In the genomic region with DNA sequence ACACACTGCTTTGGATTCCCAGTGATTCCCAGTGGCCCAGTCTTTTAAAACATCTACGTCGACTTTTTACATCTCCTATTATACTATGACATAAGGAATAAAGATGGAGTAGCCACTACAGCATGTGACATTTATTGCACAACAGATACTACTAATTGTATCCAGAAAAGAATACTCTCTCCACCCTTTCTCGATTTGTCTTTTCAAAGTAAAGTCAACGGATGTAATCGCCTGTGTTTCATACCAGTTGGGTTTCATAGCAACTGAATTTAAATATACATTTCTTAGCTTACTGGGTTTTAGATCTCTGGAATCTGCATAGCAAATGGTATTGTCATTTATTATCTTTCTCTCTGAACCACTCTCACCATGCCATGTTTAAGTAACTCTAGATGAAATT, we compare ENCODE assay signal across 22 cellular contexts.
DNase-seq lines count a peak whose midpoint lies in the region; TF ChIP-seq lines count a peak whose summit lies in the region.
"Had no signal": no experiment of that assay in that cellular context is flagged by ENCODE, and none has a peak within 500 bp of the region (broad histone marks: within the 10 kb centered on the region; RNA-seq: fewer than 3 reads in every experiment).

No MANE protein-coding gene starts in this region.

- H2BK5ac ChIP-seq in mesenchymal stem cell (ENCODE audit: low read depth, low read length, poor library complexity, severe bottlenecking), result no peak overlapping the region

- H2BK120ac ChIP-seq in mesenchymal stem cell (ENCODE audit: low read depth, low read length), result no peak overlapping the region

- no peak overlapping the region for H4K8ac ChIP-seq in mesenchymal stem cell (ENCODE audit: low read length)

- H3K36me3 Mint-ChIP-seq in type B pancreatic cell, result no peaks in the 10 kb centered on the region

- WGBS in mesenchymal stem cell, result 90% methylated on average over 3 of the region's 5 CpGs
- 91% methylated on average over 5 of the region's 5 CpGs for WGBS in smooth muscle cell (ENCODE audit: low lambda C conversion rate)

- peaks cover 30% of the 10 kb centered on the region for H3K4me1 Mint-ChIP-seq in type B pancreatic cell (ENCODE audit: unreplicated experiment)
- H3K4me1 Mint-ChIP-seq: B cell had no signal

- no peak overlapping the region for H3K27ac ChIP-seq in mesenchymal stem cell (ENCODE audit: low read length, poor library complexity, severe bottlenecking)
- peak overlapping the region; percentile 22 for H3K27ac ChIP-seq in smooth muscle cell (ENCODE audit: low read depth)
- H3K27ac ChIP-seq: KMS-11, RWPE1 had no signal

- H4K91ac ChIP-seq in mesenchymal stem cell (ENCODE audit: low read length), result no peak overlapping the region

- H3K36me3 ChIP-seq in mesenchymal stem cell (ENCODE audit: control insufficient read depth in 1 of 2, insufficient read depth in 2 of 2, low read depth in 1 of 2, low read length in 2 of 2), result no peaks in the 10 kb centered on the region
- H3K36me3 ChIP-seq in smooth muscle cell (ENCODE audit: low read depth), result no peaks in the 10 kb centered on the region

- no peaks in the 10 kb centered on the region for H3K27me3 Mint-ChIP-seq in type B pancreatic cell

- no peak for TF ChIP-seq CTCF in smooth muscle cell (IDR thresholded peaks at IDR 0.05; ENCODE audit: borderline replicate concordance, insufficient read depth, poor library complexity, severe bottlenecking)
- TF ChIP-seq CTCF in type B pancreatic cell (conservative IDR thresholded peaks at IDR 0.05), result no peak

- no peak overlapping the region for H2BK12ac ChIP-seq in mesenchymal stem cell (ENCODE audit: low read length in 2 of 2)

- no peak overlapping the region for H3K18ac ChIP-seq in mesenchymal stem cell (ENCODE audit: low read depth in 1 of 2, low read length in 2 of 2)

- H3K4me1 ChIP-seq in mesenchymal stem cell (ENCODE audit: control insufficient read depth, insufficient read depth, low read depth, low read length) (peaks cover 1% of the 10 kb centered on the region), smooth muscle cell (ENCODE audit: low read depth) (peaks cover 24% of the 10 kb centered on the region)

- no peak overlapping the region for H3K23ac ChIP-seq in mesenchymal stem cell (ENCODE audit: low read length in 2 of 2)

- H3K27me3 ChIP-seq in mesenchymal stem cell (ENCODE audit: control insufficient read depth in 1 of 2, insufficient read depth in 1 of 2, low read length in 2 of 2) (no peaks in the 10 kb centered on the region), smooth muscle cell (ENCODE audit: low read depth) (no peaks in the 10 kb centered on the region)

- H3F3A ChIP-seq in smooth muscle cell (ENCODE audit: low read depth), result peaks cover 20% of the 10 kb centered on the region

- H2BK15ac ChIP-seq in mesenchymal stem cell (ENCODE audit: low read depth, poor library complexity, severe bottlenecking), result no peak overlapping the region

- no peak overlapping the region for H3K14ac ChIP-seq in mesenchymal stem cell (ENCODE audit: low read length in 2 of 2)

- no peak overlapping the region for H3K4ac ChIP-seq in mesenchymal stem cell (ENCODE audit: low read depth in 1 of 2, low read length in 2 of 2)

- no peaks in the 10 kb centered on the region for H3K79me1 ChIP-seq in mesenchymal stem cell (replicated peaks; ENCODE audit: low read length, poor library complexity, severe bottlenecking)

- DNase-seq in LHCN-M2 (ENCODE audit: low read depth) (peak; percentile 18), amniotic stem cell (lab: John Stamatoyannopoulos, UW) (peak; percentile 64), mesenchymal stem cell (peak; percentile 3), smooth muscle cell (lab: John Stamatoyannopoulos, UW; ENCODE audit: unreplicated experiment) (no peak), NCI-H345 (lab: John Stamatoyannopoulos, UW) (no peak), NCI-H2081 treated with DMSO at 0.1 percent for 48 hours (lab: John Stamatoyannopoulos, UW) (no peak), type B pancreatic cell (ENCODE audit: extremely low spot score, unreplicated experiment) (no peak)
- DNase-seq: ACHN; Calu3; CD4-positive, alpha-beta T cell; EL; GOT3; NCI-H1436 treated with DMSO at 0.1 percent for 48 hours; NCI-H2029 treated with DMSO at 0.1 percent for 48 hours; NCI-H2171 treated with DMSO at 0.1 percent for 48 hours; NCI-H446 treated with DMSO at 0.1 percent for 48 hours; PC-9; SIG-M5 had no signal

- no peak overlapping the region for H2AK5ac ChIP-seq in mesenchymal stem cell (ENCODE audit: low read length, severe bottlenecking)

- no peak overlapping the region for H3K4me3 Mint-ChIP-seq in type B pancreatic cell
- H3K4me3 Mint-ChIP-seq: B cell; CD4-positive, alpha-beta T cell had no signal

- H3K27ac Mint-ChIP-seq in type B pancreatic cell, result no peak overlapping the region
- H3K27ac Mint-ChIP-seq: B cell; CD4-positive, alpha-beta T cell had no signal

- H2AFZ ChIP-seq in mesenchymal stem cell (ENCODE audit: low read depth, low read length), result no peak overlapping the region
- H2AFZ ChIP-seq in smooth muscle cell (ENCODE audit: low read depth), result no peak overlapping the region
- H2AFZ ChIP-seq: PC-9 had no signal

- H3K9me3 ChIP-seq in mesenchymal stem cell (ENCODE audit: control insufficient read depth, low read length) (no peaks in the 10 kb centered on the region), smooth muscle cell (replicated peaks; ENCODE audit: low read depth) (no peaks in the 10 kb centered on the region)

- H3K4me2 ChIP-seq in mesenchymal stem cell (ENCODE audit: low read length, poor library complexity, severe bottlenecking) (no peak overlapping the region), smooth muscle cell (no peak overlapping the region)
- H3K4me2 ChIP-seq: KMS-11, PC-9 had no signal

- H3K79me2 ChIP-seq in smooth muscle cell (ENCODE audit: low read depth), result no peaks in the 10 kb centered on the region

- H4K20me1 ChIP-seq in smooth muscle cell (ENCODE audit: low read depth), result no peaks in the 10 kb centered on the region

- H3K9me3 Mint-ChIP-seq in type B pancreatic cell, result peaks cover 3% of the 10 kb centered on the region
- H3K9me3 Mint-ChIP-seq: CD4-positive, alpha-beta T cell had no signal

- H3K4me3 ChIP-seq in mesenchymal stem cell (ENCODE audit: insufficient read depth in 1 of 2, low read depth in 1 of 2, low read length in 2 of 2) (no peak overlapping the region), smooth muscle cell (no peak overlapping the region)
- H3K4me3 ChIP-seq: GM12878, PC-9 had no signal

- H3K9ac ChIP-seq in mesenchymal stem cell (ENCODE audit: low read length) (no peak overlapping the region), smooth muscle cell (ENCODE audit: low read depth) (no peak overlapping the region)
- H3K9ac ChIP-seq: KMS-11 had no signal

Comparison
In these comparisons a context has a peak if more than half of its experiments do, and no peak if none do; other contexts are left out.
1. DNase-seq: peak in LHCN-M2 (single experiment), amniotic stem cell (single experiment) and mesenchymal stem cell (single experiment); none in smooth muscle cell (single experiment), NCI-H345 (single experiment), NCI-H2081 treated with DMSO at 0.1 percent for 48 hours (single experiment) and type B pancreatic cell (single experiment).